ENCODE assay signal across 13 cellular contexts in genomic region chr6:16621002-16621401, GRCh38.
"Had no signal": no experiment of that assay in that cellular context is flagged by ENCODE, and none has a peak within 500 bp of the region (broad histone marks: within the 10 kb centered on the region; RNA-seq: fewer than 3 reads in every experiment).

No MANE protein-coding gene starts in this region.

- H3K4me1 Mint-ChIP-seq: neural crest cell had no signal

- H3K27me3 ChIP-seq: cardiac muscle cell had no signal

- H3K27me3 Mint-ChIP-seq: activated B cell treated with CpG ODN at 0.5 μM for 24 hours; activated naive CD8-positive, alpha-beta T cell treated with anti-CD3 and anti-CD28 coated beads, Interleukin-2, amount 50 U/mL, for 24 hours had no signal

- H3K9me3 Mint-ChIP-seq: activated B cell treated with CpG ODN at 0.5 μM for 24 hours; activated naive CD8-positive, alpha-beta T cell treated with anti-CD3 and anti-CD28 coated beads, Interleukin-2, amount 50 U/mL, for 24 hours; activated T-helper 1 cell treated with anti-CD3 and anti-CD28 coated beads, Interleukin-12 subunit alpha, Interleukin-12 subunit beta, Interleukin-2, Interleukin-4 antibody, amounts not matched to agents 30 ng/mL and 10 ng/mL and 1 ng/mL, durations not matched to agents 14 hours and 24 hours and 36 hours; neural crest cell had no signal

- H3K27ac Mint-ChIP-seq: activated B cell treated with CpG ODN at 0.5 μM for 24 hours; activated T-helper 1 cell treated with anti-CD3 and anti-CD28 coated beads, Interleukin-12 subunit alpha, Interleukin-12 subunit beta, Interleukin-2, Interleukin-4 antibody, amounts not matched to agents 30 ng/mL and 10 ng/mL and 1 ng/mL, durations not matched to agents 14 hours and 24 hours and 36 hours had no signal

- H3K27ac ChIP-seq: cardiac muscle cell had no signal

- ATAC-seq: activated naive CD8-positive, alpha-beta T cell treated with anti-CD3 and anti-CD28 coated beads, Interleukin-2, amount 50 U/mL, for 24 hours; left ventricle myocardium superior had no signal

- DNase-seq: activated B cell treated with CpG ODN at 0.5 μM for 24 hours; activated CD4-positive, alpha-beta T cell treated with anti-CD3 and anti-CD28 coated beads, Interleukin-2, amount 50 U/mL, for 48 hours; activated CD8-positive, alpha-beta memory T cell treated with anti-CD3 and anti-CD28 coated beads, Interleukin-2, amount 50 U/mL, for 4 hours; activated naive CD4-positive, alpha-beta T cell treated with Interleukin-2 at 50 U/mL for 16 hours; activated naive CD8-positive, alpha-beta T cell treated with anti-CD3 and anti-CD28 coated beads, Interleukin-2, amount 50 U/mL, for 24 hours; effector CD8-positive, alpha-beta T cell; kidney; left ventricle myocardium superior; mesendoderm; stimulated activated CD4-positive, alpha-beta T cell treated with anti-CD3 and anti-CD28 coated beads, Interleukin-12 subunit alpha, Interleukin-12 subunit beta, amount 100 ng/mL, for 4 hours had no signal

- H3K4me3 Mint-ChIP-seq: activated B cell treated with CpG ODN at 0.5 μM for 24 hours; activated naive CD8-positive, alpha-beta T cell treated with anti-CD3 and anti-CD28 coated beads, Interleukin-2, amount 50 U/mL, for 24 hours; activated T-helper 1 cell treated with anti-CD3 and anti-CD28 coated beads, Interleukin-12 subunit alpha, Interleukin-12 subunit beta, Interleukin-2, Interleukin-4 antibody, amounts not matched to agents 30 ng/mL and 10 ng/mL and 1 ng/mL, durations not matched to agents 14 hours and 24 hours and 36 hours; neural crest cell had no signal

- H3K36me3 ChIP-seq: cardiac muscle cell had no signal

- H3K4me3 ChIP-seq: cardiac muscle cell had no signal
